In the genomic region with DNA sequence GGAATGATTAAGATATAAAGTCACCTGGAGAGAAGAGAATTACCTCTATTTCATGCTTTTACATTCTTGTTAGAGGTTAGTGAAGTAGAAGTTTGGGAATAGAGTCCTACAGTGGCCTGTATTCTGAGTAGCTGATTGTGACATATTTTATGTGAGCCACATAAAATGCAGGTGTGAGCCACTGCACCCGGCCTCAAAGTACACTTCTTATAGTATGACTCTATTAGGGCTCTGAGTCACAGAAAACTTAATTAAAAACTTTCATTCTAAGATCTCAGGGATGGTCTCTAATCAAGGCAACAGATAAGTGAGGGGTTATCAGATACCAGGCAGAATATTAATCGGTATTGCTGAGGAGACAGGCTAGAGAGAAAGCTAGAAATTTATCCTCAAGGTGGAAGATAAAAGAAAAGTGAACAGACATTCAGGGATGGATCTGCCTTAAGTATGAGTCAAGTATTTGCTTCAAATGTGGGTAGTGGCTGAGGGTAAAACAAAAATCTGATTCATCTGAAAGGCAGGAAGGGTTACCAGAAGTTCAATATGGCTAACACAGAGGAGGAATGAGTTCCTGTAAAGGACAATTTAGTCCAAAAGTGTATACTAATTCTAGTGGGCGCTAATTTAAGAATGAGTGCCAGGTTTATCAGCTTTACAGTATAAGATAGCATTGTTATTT, we compare ENCODE assay signal across 15 cellular contexts. TPM values are rescaled to one million over a fixed set of nuclear protein-coding genes. Genes with fewer than 3 reads are reported as not detected.
DNase-seq lines count a peak whose midpoint lies in the region; ATAC-seq and TF ChIP-seq lines count a peak whose summit lies in the region.
"Had no signal": no experiment of that assay in that cellular context is flagged by ENCODE, and none has a peak within 500 bp of the region (broad histone marks: within the 10 kb centered on the region; RNA-seq: fewer than 3 reads in every experiment).

No MANE protein-coding gene starts in this region.

- peak; percentile 97 for ATAC-seq in mucosa of descending colon
- no peak for ATAC-seq in GM18870 (IDR thresholded peaks at IDR 0.05; ENCODE audit: unreplicated experiment)
- no peak for ATAC-seq in GM18873 (IDR thresholded peaks at IDR 0.05; ENCODE audit: low FRiP score, unreplicated experiment)
- ATAC-seq: lower lobe of right lung had no signal

- DNase-seq in HS-5 (ENCODE audit: low read depth) (peak; percentile 53), astrocyte of the hippocampus (ENCODE audit: low read depth, low spot score) (peak; percentile 70), mucosa of descending colon (peak in 1 of 3 donors; percentile 23), NOMO-1 (lab: John Stamatoyannopoulos, UW; ENCODE audit: unreplicated experiment in 2 of 2) (no peak)
- DNase-seq: activated CD4-positive, CD25-positive, alpha-beta regulatory T cell treated with anti-CD3 and anti-CD28 coated beads, Interleukin-2, amount 50 U/mL, for 72 hours; glutamatergic neuron; lower lobe of right lung; NCI-H1092; NCI-H524 treated with DMSO at 0.1 percent for 48 hours; stimulated activated CD4-positive, alpha-beta T cell treated with anti-CD3 and anti-CD28 coated beads, Interleukin-4, amount 100 ng/mL, for 24 hours had no signal

- TF ChIP-seq CTCF in DOHH2 (IDR thresholded peaks at IDR 0.05; ENCODE audit: low read depth, low read length, poor library complexity, severe bottlenecking) (no peak), mucosa of descending colon (IDR thresholded peaks at IDR 0.05) (no peak)

- no peaks in the 10 kb centered on the region for H3K27me3 ChIP-seq in DOHH2 (ENCODE audit: control insufficient read depth, low read length)
- H3K27me3 ChIP-seq: SJSA1 had no signal

- H3K4me3 ChIP-seq in DOHH2 (ENCODE audit: low read length) (no peak overlapping the region), mucosa of descending colon (no peak overlapping the region)
- H3K4me3 ChIP-seq: lower lobe of right lung, SJSA1 had no signal

- 0 out of 2 replicates have a peak overlapping the region, but pooled peaks have one; percentile 27 for H3K4me2 ChIP-seq in DOHH2 (ENCODE audit: low read length)

- 0 out of 2 replicates have a peak, but pooled peaks cover 2% of the 10 kb centered on the region for H3F3A ChIP-seq in DOHH2 (ENCODE audit: control insufficient read depth, insufficient read depth)

- no peaks in the 10 kb centered on the region for H4K20me1 ChIP-seq in DOHH2 (ENCODE audit: control insufficient read depth, insufficient read depth, low read depth, low read length)

- H3K9me3 ChIP-seq in DOHH2 (ENCODE audit: control insufficient read depth, insufficient read depth, low read length): no peaks in the 10 kb centered on the region
- H3K9me3 ChIP-seq in mucosa of descending colon: no peaks in the 10 kb centered on the region
- H3K9me3 ChIP-seq: lower lobe of right lung, SJSA1 had no signal

- H3K36me3 ChIP-seq in DOHH2 (ENCODE audit: control insufficient read depth, low read length): no peaks in the 10 kb centered on the region
- H3K36me3 ChIP-seq in mucosa of descending colon (ENCODE audit: low read depth): no peaks in the 10 kb centered on the region
- H3K36me3 ChIP-seq: lower lobe of right lung, SJSA1 had no signal

- no peaks in the 10 kb centered on the region for H3K79me2 ChIP-seq in DOHH2 (ENCODE audit: control insufficient read depth, low read length)

- intact Hi-C loops in mucosa of descending colon (cut with DNase I, micrococcal nuclease): no loop called here

- H3K27ac ChIP-seq in DOHH2 (ENCODE audit: low read depth, low read length): no peak overlapping the region
- H3K27ac ChIP-seq: HL-60, lower lobe of right lung, SJSA1 had no signal

- H3K9me2 ChIP-seq in DOHH2 (replicated peaks; ENCODE audit: control insufficient read depth, low read length): no peaks in the 10 kb centered on the region

- H3K4me1 ChIP-seq in DOHH2 (ENCODE audit: control insufficient read depth, low read length): peaks cover 11% of the 10 kb centered on the region
- H3K4me1 ChIP-seq in mucosa of descending colon (ENCODE audit: low read depth): no peaks in the 10 kb centered on the region
- H3K4me1 ChIP-seq: lower lobe of right lung had no signal

RNA-seq across cellular contexts. Expression of a gene that starts 5.5 kb away (rescaled TPM):
- total RNA-seq in mucosa of descending colon: 10 to 100 TPM; 14.9 to 16.3 (median 15.1) TPM

Comparison
In these comparisons a context has a peak if more than half of its experiments do, and no peak if none do; other contexts are left out.
1. DNase-seq: peak in HS-5 (single experiment) and astrocyte of the hippocampus (single experiment); none in NOMO-1 (0 of 2).